8 cellular contexts compared by ENCODE assay signal in the genomic region with DNA sequence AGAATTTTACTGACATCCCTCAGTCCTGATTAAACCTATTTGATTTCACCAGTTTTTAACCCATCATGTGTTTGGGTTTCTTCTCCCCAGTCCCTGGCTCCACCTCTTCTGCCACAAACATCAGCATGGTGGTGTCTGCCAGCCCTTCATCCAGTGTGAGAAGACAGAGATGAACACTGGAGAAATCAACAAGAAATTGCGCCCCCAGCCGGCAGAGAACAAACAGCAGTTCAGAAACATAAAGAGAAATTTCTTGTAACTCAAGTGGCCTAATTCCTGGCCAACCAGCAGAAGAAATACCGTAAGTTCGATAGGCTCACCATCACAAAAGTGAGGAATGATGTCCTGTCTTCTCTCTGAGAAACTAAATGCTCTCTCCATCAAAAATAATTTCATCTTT. TPM values are rescaled to one million over a fixed set of nuclear protein-coding genes. Genes with fewer than 3 reads are reported as not detected.
DNase-seq lines count a peak whose midpoint lies in the region; ATAC-seq and TF ChIP-seq lines count a peak whose summit lies in the region.

No MANE protein-coding gene starts in this region.

- no peaks in the 10 kb centered on the region for H3K9me3 ChIP-seq in AG04450 (ENCODE audit: control insufficient read depth, insufficient read depth, low read length)

- CTCF ChIA-PET in AG04450 (lab: Charles Lee): interaction anchor here (0.6 to 1.8 kb wide), 5 partner anchors 15 to 353 kb away, joined by 3 to 5 read pairs (median 4); no protein-coding TSS in a partner anchor

- no peak for ATAC-seq in GM18858 (IDR thresholded peaks at IDR 0.05; ENCODE audit: unreplicated experiment)

- no peak for DNase-seq in AG04450 (ENCODE audit: low read depth, low spot score)
- no peak for DNase-seq in GM06990 (ENCODE audit: extremely low read depth, insufficient read length)
- DNase-seq in SK-MEL-5 (ENCODE audit: low read depth, low spot score): peak; percentile 79
- DNase-seq in fibroblast of pulmonary artery (ENCODE audit: low read depth): peak; percentile 27
- DNase-seq in effector CD4-positive, alpha-beta T cell: no peak
- DNase-seq in NCI-H146 treated with DMSO at 0.1 percent for 48 hours (lab: John Stamatoyannopoulos, UW; ENCODE audit: unreplicated experiment): no peak
- no peak for DNase-seq in islet precursor cell

- no peak overlapping the region for H3K27ac ChIP-seq in AG04450 (ENCODE audit: low read depth, low read length)

- H3K36me3 ChIP-seq in GM06990 (ENCODE audit: control insufficient read depth, insufficient read depth, low read length): no peaks in the 10 kb centered on the region

- no peak overlapping the region for H3K4me3 ChIP-seq in AG04450 (ENCODE audit: low read depth, low read length)
- H3K4me3 ChIP-seq in GM06990 (replicated peaks; ENCODE audit: low read depth, low read length): no peak overlapping the region
- no peak overlapping the region for H3K4me3 ChIP-seq in fibroblast of pulmonary artery (replicated peaks; ENCODE audit: low read depth, low read length)

- peak; percentile 38 for TF ChIP-seq CTCF in AG04450 (IDR thresholded peaks at IDR 0.05; ENCODE audit: low read depth, low read length)
- peak; percentile 52 for TF ChIP-seq CTCF in GM06990 (IDR thresholded peaks at IDR 0.05; ENCODE audit: insufficient read depth, low read length, poor library complexity, severe bottlenecking)
- peak; percentile 34 for TF ChIP-seq CTCF in fibroblast of pulmonary artery (IDR thresholded peaks at IDR 0.05; ENCODE audit: low read length, missing control alignments)

- H3K27me3 ChIP-seq in AG04450 (ENCODE audit: control insufficient read depth, insufficient read depth, low read length): peaks cover 28% of the 10 kb centered on the region
- no peaks in the 10 kb centered on the region; the same call in 1 of the 2 replicates for H3K27me3 ChIP-seq in GM06990 (replicated peaks; ENCODE audit: control insufficient read depth, insufficient read depth, low read length)

- POLR2A ChIA-PET in AG04450 (lab: Yijun Ruan, JAX): no interaction called here

- in situ Hi-C loops in SK-MEL-5 (cut with HindIII; ENCODE audit: low pct_unique_long_range_greater_than_20kb, low sequenced_read_pairs): no loop called here

RNA-seq across cellular contexts. Expression of a gene that starts 18.3 kb away (rescaled TPM):
- 693 and 1,000 TPM in 2 replicates for polyA plus RNA-seq in AG04450 (2011; rRNA removed)
- polyA minus RNA-seq in AG04450 (2011; rRNA and poly(A)+ RNA removed): 473 and 578 TPM in 2 replicates
- 566 and 602 TPM in 2 replicates for total RNA-seq in SK-MEL-5 (2014; rRNA removed; shearing (Covaris generic))
- polyA plus RNA-seq in SK-MEL-5 (2015; cell fraction: cytosol; rRNA removed): 811 and 1,195 TPM in 2 replicates
- 71.8 and 79.3 TPM in 2 replicates for polyA plus RNA-seq in SK-MEL-5 (2015; cell fraction: nucleus; rRNA removed)

RNA-seq across cellular contexts. Expression of a gene that starts 24.9 kb away (rescaled TPM):
- 188 and 200 TPM in 2 replicates for polyA plus RNA-seq in AG04450 (2011; rRNA removed)
- 108 and 158 TPM in 2 replicates for polyA minus RNA-seq in AG04450 (2011; rRNA and poly(A)+ RNA removed)
- total RNA-seq in SK-MEL-5 (2014; rRNA removed; shearing (Covaris generic)): 89.9 and 118 TPM in 2 replicates
- 152 and 205 TPM in 2 replicates for polyA plus RNA-seq in SK-MEL-5 (2015; cell fraction: cytosol; rRNA removed)
- 28.1 and 39.9 TPM in 2 replicates for polyA plus RNA-seq in SK-MEL-5 (2015; cell fraction: nucleus; rRNA removed)

Comparison
In these comparisons a context has a peak if more than half of its experiments do, and no peak if none do; other contexts are left out.
1. DNase-seq: peak in SK-MEL-5 (single experiment) and fibroblast of pulmonary artery (single experiment); none in AG04450 (single experiment), GM06990 (single experiment), effector CD4-positive, alpha-beta T cell (single experiment), NCI-H146 treated with DMSO at 0.1 percent for 48 hours (single experiment) and islet precursor cell (single experiment).
2. Peak in every context shown above with its lines, with median percentiles within 50 percentile points of each other: CTCF ChIP-seq.